10 cellular contexts compared by ENCODE assay signal in genomic region chr2:114442545-114442944, GRCh38. TPM values are rescaled to one million over a fixed set of nuclear protein-coding genes. Genes with fewer than 3 reads are reported as not detected.
A peak's percentile ranks its signal among the peaks of the same experiment; 100 is the strongest.
DNase-seq lines count a peak whose midpoint lies in the region; ATAC-seq, FAIRE-seq and TF ChIP-seq lines count a peak whose summit lies in the region.
"Had no signal": no experiment of that assay in that cellular context is flagged by ENCODE, and none has a peak within 500 bp of the region (broad histone marks: within the 10 kb centered on the region; RNA-seq: fewer than 3 reads in every experiment).

DPP10 (plus strand) TSS chr2:114442641.

- TF ChIP-seq CTCF in Caco-2 (IDR thresholded peaks at IDR 0.05; ENCODE audit: insufficient read depth in 1 of 2, low read depth in 1 of 2, low read length in 1 of 2, severe bottlenecking in 1 of 2, unreplicated experiment in 1 of 2) (no peak), left lung (IDR thresholded peaks at IDR 0.05) (no peak)

- H3K27ac ChIP-seq in left lung = no peak within 1 kb of the TSS

- peaks cover 4% of the 10 kb centered on the region for H3K27me3 Mint-ChIP-seq in Caco-2 (ENCODE audit: insufficient read depth, unreplicated experiment)
- H3K27me3 Mint-ChIP-seq in activated naive CD8-positive, alpha-beta T cell treated with anti-CD3 and anti-CD28 coated beads, Interleukin-2, amount 10 ng/mL, durations not matched to agents 7 days and 5 days = no peaks in the 10 kb centered on the region

- H3K4me1 Mint-ChIP-seq in Caco-2 (ENCODE audit: low read depth, unreplicated experiment) = no peaks in the 10 kb centered on the region
- no peaks in the 10 kb centered on the region for H3K4me1 Mint-ChIP-seq in activated naive CD8-positive, alpha-beta T cell treated with anti-CD3 and anti-CD28 coated beads, Interleukin-2, amount 10 ng/mL, durations not matched to agents 7 days and 5 days

- H3K36me3 ChIP-seq in Caco-2 (ENCODE audit: control insufficient read depth, insufficient read depth, low read length) = no peaks in the 10 kb centered on the region
- no peaks in the 10 kb centered on the region for H3K36me3 ChIP-seq in left lung

- BruUV-seq in Caco-2 (replicated peaks; lab: Mats Ljungman, UMichigan) = no TSS peak

- CTCF ChIA-PET in Caco-2 (lab: Charles Lee) = no interaction called here

- no peak within 1 kb of the TSS for H3K4me3 ChIP-seq in Caco-2 (ENCODE audit: low read depth, low read length)
- H3K4me3 ChIP-seq in left lung = no peak within 1 kb of the TSS

- H3K9me3 ChIP-seq in Caco-2 = no peaks in the 10 kb centered on the region
- no peaks in the 10 kb centered on the region for H3K9me3 ChIP-seq in left lung

- no peak for ATAC-seq in activated naive CD8-positive, alpha-beta T cell treated with anti-CD3 and anti-CD28 coated beads, Interleukin-2, amount 10 ng/mL, durations not matched to agents 7 days and 5 days (ENCODE audit: low read depth)
- ATAC-seq in left lung (peak; percentile 63), HG03469 (IDR thresholded peaks at IDR 0.05; ENCODE audit: unreplicated experiment) (no peak), HG02759 (IDR thresholded peaks at IDR 0.05; ENCODE audit: unreplicated experiment) (no peak)

- H3K27me3 ChIP-seq in Caco-2 (replicated peaks; ENCODE audit: control insufficient read depth, insufficient read depth, low read length) (no peaks in the 10 kb centered on the region), left lung (no peaks in the 10 kb centered on the region)

- H3K27ac Mint-ChIP-seq in Caco-2 (ENCODE audit: unreplicated experiment) = no peak within 1 kb of the TSS
- no peak within 1 kb of the TSS for H3K27ac Mint-ChIP-seq in activated naive CD8-positive, alpha-beta T cell treated with anti-CD3 and anti-CD28 coated beads, Interleukin-2, amount 10 ng/mL, durations not matched to agents 7 days and 5 days

- no peaks in the 10 kb centered on the region for H3K9me3 Mint-ChIP-seq in Caco-2 (ENCODE audit: unreplicated experiment)
- no peaks in the 10 kb centered on the region for H3K9me3 Mint-ChIP-seq in activated naive CD8-positive, alpha-beta T cell treated with anti-CD3 and anti-CD28 coated beads, Interleukin-2, amount 10 ng/mL, durations not matched to agents 7 days and 5 days

- H3K4me1 ChIP-seq in Caco-2 (no peaks in the 10 kb centered on the region), left lung (no peaks in the 10 kb centered on the region)

- H3K36me3 Mint-ChIP-seq in Caco-2 (ENCODE audit: insufficient read depth, unreplicated experiment) = no peaks in the 10 kb centered on the region
- H3K36me3 Mint-ChIP-seq in activated naive CD8-positive, alpha-beta T cell treated with anti-CD3 and anti-CD28 coated beads, Interleukin-2, amount 10 ng/mL, durations not matched to agents 7 days and 5 days = no peaks in the 10 kb centered on the region

- POLR2A ChIA-PET in Caco-2 (lab: Charles Lee) = no interaction called here
- POLR2A ChIA-PET in activated naive CD8-positive, alpha-beta T cell treated with anti-CD3 and anti-CD28 coated beads, Interleukin-2, amount 10 ng/mL, durations not matched to agents 7 days and 5 days (lab: Charles Lee) = no interaction called here

- H3K4me3 Mint-ChIP-seq in Caco-2 (ENCODE audit: unreplicated experiment) = no peak within 1 kb of the TSS
- no peak within 1 kb of the TSS for H3K4me3 Mint-ChIP-seq in activated naive CD8-positive, alpha-beta T cell treated with anti-CD3 and anti-CD28 coated beads, Interleukin-2, amount 10 ng/mL, durations not matched to agents 7 days and 5 days

- peak; percentile 57 to 71 for DNase-seq in Caco-2
- DNase-seq in HT1080 (ENCODE audit: low read depth) = peak; percentile 20
- peak; percentile 23 for DNase-seq in activated naive CD8-positive, alpha-beta T cell treated with anti-CD3 and anti-CD28 coated beads, Interleukin-2, amount 10 ng/mL, durations not matched to agents 7 days and 5 days
- no peak for DNase-seq in left lung
- no peak for DNase-seq in NK-92 treated with Interleukin-12 subunit alpha and Interleukin-12 subunit beta, amount 100 ng/mL, for 24 hours (lab: John Stamatoyannopoulos, UW)
- DNase-seq in HTR-8/SVneo (ENCODE audit: insufficient read length, low spot score) = no peak
- DNase-seq: DMS79, NCI-H2227 treated with DMSO at 0.1 percent for 48 hours had no signal

- no peak for FAIRE-seq in HTR-8/SVneo (lab: Jason Lieb, UNC)

- intact Hi-C loops in Caco-2 (cut with micrococcal nuclease; ENCODE audit: unreplicated experiment) (no loop called here), left lung (cut with DNase I) (no loop called here)

RNA-seq across cellular contexts. Expression of gene DPP10, which starts in this region (rescaled TPM):
- total RNA-seq in Caco-2 (2022) (not detected in 2 replicates), left lung (under 1 TPM; 0.68 to 0.82 TPM)
- total RNA-seq in HT1080 (2014; rRNA removed; shearing (Covaris generic)) = not detected in 2 replicates
- not detected in 2 replicates for polyA plus RNA-seq in HT1080 (2015; cell fraction: cytosol; rRNA removed)
- not detected in 2 replicates for polyA plus RNA-seq in HT1080 (2015; cell fraction: nucleus; rRNA removed)
- total RNA-seq in activated naive CD8-positive, alpha-beta T cell treated with anti-CD3 and anti-CD28 coated beads, Interleukin-2, amount 10 ng/mL, durations not matched to agents 7 days and 5 days = not detected

Comparison
In these comparisons a context has a peak if more than half of its experiments do, and no peak if none do; other contexts are left out.
1. Peak in DNase-seq in Caco-2; RNA of the gene not detected or under 1 TPM.
2. Peak in DNase-seq in HT1080; RNA of the gene not detected or under 1 TPM.
3. Peak in DNase-seq in activated naive CD8-positive, alpha-beta T cell treated with anti-CD3 and anti-CD28 coated beads, Interleukin-2, amount 10 ng/mL, durations not matched to agents 7 days and 5 days; RNA of the gene not detected or under 1 TPM.
4. Peak in ATAC-seq in left lung; RNA of the gene not detected or under 1 TPM.